27 cellular contexts compared by ENCODE assay signal in the genomic region with DNA sequence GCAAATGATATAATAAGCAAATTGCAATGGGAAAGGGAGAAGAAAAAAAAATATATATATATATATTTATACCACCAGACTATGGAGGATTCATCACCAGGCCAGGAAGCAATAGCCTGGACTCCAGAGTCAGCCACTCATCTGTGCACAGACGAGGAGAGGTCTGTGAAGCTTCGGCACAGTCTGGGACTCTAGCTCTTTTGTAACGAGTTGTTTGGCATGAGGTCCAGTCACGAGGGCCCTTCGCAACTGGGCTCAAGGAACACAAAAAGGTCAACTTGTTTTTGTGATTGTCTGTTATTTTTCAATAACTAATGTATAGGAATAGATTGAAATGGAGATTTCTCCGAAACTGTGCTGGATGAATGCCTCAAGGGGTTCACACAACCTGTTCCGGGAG. TPM values are rescaled to one million over a fixed set of nuclear protein-coding genes. Genes with fewer than 3 reads are reported as not detected.
"Had no signal": no experiment of that assay in that cellular context is flagged by ENCODE, and none has a peak within 500 bp of the region (broad histone marks: within the 10 kb centered on the region; RNA-seq: fewer than 3 reads in every experiment).

No MANE protein-coding gene starts in this region.

- H3K9me3 Mint-ChIP-seq: immature natural killer cell; naive thymus-derived CD8-positive, alpha-beta T cell; nephron; neural crest cell; stimulated activated naive CD8-positive, alpha-beta T cell treated with anti-CD3 and anti-CD28 coated beads, Interleukin-15, amount 100 ng/mL, for 72 hours had no signal

- H3K27me3 Mint-ChIP-seq: stimulated activated naive CD8-positive, alpha-beta T cell treated with anti-CD3 and anti-CD28 coated beads, Interleukin-15, amount 100 ng/mL, for 72 hours had no signal

- H3K27ac ChIP-seq: left lung, lower lobe of right lung, pancreas, psoas muscle, right atrium auricular region, right lobe of liver, transverse colon, upper lobe of right lung had no signal

- H3K4me1 Mint-ChIP-seq: immature natural killer cell; stimulated activated memory B cell treated with anti-CD40 and anti-IgM and Interleukin-4, amounts not matched to agents 10 μg/mL and 1 μg/mL and 100 μg/mL, for 72 hours had no signal

- H3K4me3 Mint-ChIP-seq: immature natural killer cell; naive thymus-derived CD8-positive, alpha-beta T cell; nephron; neural crest cell; stimulated activated memory B cell treated with anti-CD40 and anti-IgM and Interleukin-4, amounts not matched to agents 10 μg/mL and 1 μg/mL and 100 μg/mL, for 72 hours; stimulated activated naive CD8-positive, alpha-beta T cell treated with anti-CD3 and anti-CD28 coated beads, Interleukin-15, amount 100 ng/mL, for 72 hours had no signal

- H3K27me3 ChIP-seq: left lung, pancreas, right atrium auricular region, right lobe of liver, transverse colon, upper lobe of right lung had no signal

- H3K36me3 Mint-ChIP-seq: immature natural killer cell; naive thymus-derived CD8-positive, alpha-beta T cell; stimulated activated memory B cell treated with anti-CD40 and anti-IgM and Interleukin-4, amounts not matched to agents 10 μg/mL and 1 μg/mL and 100 μg/mL, for 72 hours had no signal

- DNase-seq: hypothalamus; immature natural killer cell; kidney; left colon; left lung; lower lobe of right lung; mammary epithelial cell; mesenchymal stem cell; naive thymus-derived CD8-positive, alpha-beta T cell; nucleus accumbens; pancreas; psoas muscle; right lobe of liver; stimulated activated CD4-positive, alpha-beta T cell treated with anti-CD3 and anti-CD28 coated beads, Interleukin-1b, Interleukin-23, amount 100 ng/mL, for 48 hours; stimulated activated CD4-positive, alpha-beta T cell treated with anti-CD3 and anti-CD28 coated beads, Interleukin-2, amount 100 ng/mL, for 48 hours; stimulated activated CD4-positive, alpha-beta T cell treated with anti-CD3 and anti-CD28 coated beads, Interleukin-4, amount 100 ng/mL, for 4 hours; stimulated activated CD8-positive, alpha-beta memory T cell treated with anti-CD3 and anti-CD28 coated beads, Interleukin-4, amount 100 ng/mL, for 48 hours; stimulated activated naive CD4-positive, alpha-beta T cell treated with Interleukin-2 at 50 U/mL for 16 hours; stimulated activated naive CD8-positive, alpha-beta T cell treated with anti-CD3 and anti-CD28 coated beads, Interleukin-15, amount 100 ng/mL, for 72 hours; substantia nigra; transverse colon; upper lobe of right lung had no signal

- H3K27ac Mint-ChIP-seq: immature natural killer cell; naive thymus-derived CD8-positive, alpha-beta T cell; nephron; stimulated activated memory B cell treated with anti-CD40 and anti-IgM and Interleukin-4, amounts not matched to agents 10 μg/mL and 1 μg/mL and 100 μg/mL, for 72 hours; stimulated activated naive CD8-positive, alpha-beta T cell treated with anti-CD3 and anti-CD28 coated beads, Interleukin-15, amount 100 ng/mL, for 72 hours had no signal

- H3K4me2 ChIP-seq: smooth muscle cell had no signal

- ATAC-seq: left colon; left lung; lower lobe of right lung; naive thymus-derived CD8-positive, alpha-beta T cell; pancreas; psoas muscle; right lobe of liver; stimulated activated memory B cell treated with anti-CD40 and anti-IgM and Interleukin-4, amounts not matched to agents 10 μg/mL and 1 μg/mL and 100 μg/mL, for 72 hours; stimulated activated naive CD8-positive, alpha-beta T cell treated with anti-CD3 and anti-CD28 coated beads, Interleukin-15, amount 100 ng/mL, for 72 hours; upper lobe of right lung had no signal

- H3K9me3 ChIP-seq: left lung, lower lobe of right lung, pancreas, psoas muscle, right atrium auricular region, right lobe of liver, transverse colon, upper lobe of right lung had no signal

- H3K4me3 ChIP-seq: left lung, lower lobe of right lung, pancreas, psoas muscle, right atrium auricular region, right lobe of liver, smooth muscle cell, transverse colon, upper lobe of right lung had no signal

RNA-seq across cellular contexts. Expression of a gene that starts 14.7 kb away (rescaled TPM):
- total RNA-seq: naive thymus-derived CD8-positive, alpha-beta T cell; neural crest cell had no signal
